Comparison of ENCODE assay signal across 19 cellular contexts in genomic region chr13:52833261-52833660, GRCh38. TPM values are rescaled to one million over a fixed set of nuclear protein-coding genes. Genes with fewer than 3 reads are reported as not detected.
A peak's percentile ranks its signal among the peaks of the same experiment; 100 is the strongest.
DNase-seq lines count a peak whose midpoint lies in the region; ATAC-seq, FAIRE-seq and TF ChIP-seq lines count a peak whose summit lies in the region.
"Had no signal": no experiment of that assay in that cellular context is flagged by ENCODE, and none has a peak within 500 bp of the region (broad histone marks: within the 10 kb centered on the region; RNA-seq: fewer than 3 reads in every experiment).

No MANE protein-coding gene starts in this region.

- peak overlapping the region in 1 of 5 experiments; percentile 43 for H3K4me3 Mint-ChIP-seq in brain
- H3K4me3 Mint-ChIP-seq: CD14-positive monocyte; CD8-positive, alpha-beta T cell; HFFc6 had no signal

- no TSS peak for BruUV-seq in mammary epithelial cell (replicated peaks; lab: Mats Ljungman, UMichigan)

- H3K36me3 Mint-ChIP-seq in brain = no peaks in the 10 kb centered on the region
- H3K36me3 Mint-ChIP-seq: CD14-positive monocyte; CD8-positive, alpha-beta T cell had no signal

- H3K27me3 ChIP-seq in neuron (ENCODE audit: insufficient read depth, low read length) = no peaks in the 10 kb centered on the region
- no peaks in the 10 kb centered on the region for H3K27me3 ChIP-seq in small intestine (ENCODE audit: control insufficient read depth in 2 of 2, insufficient read depth in 2 of 2, low read length in 2 of 2)
- no peaks in the 10 kb centered on the region for H3K27me3 ChIP-seq in mammary epithelial cell (ENCODE audit: insufficient read depth, low read length)

- intact Hi-C loops in mammary epithelial cell (cut with micrococcal nuclease) = no loop called here

- peaks cover 25% of the 10 kb centered on the region for H3K27me3 Mint-ChIP-seq in brain

- H2AFZ ChIP-seq in neuron (ENCODE audit: low read depth, low read length) (peak overlapping the region; percentile 65), mammary epithelial cell (ENCODE audit: low read depth, low read length) (no peak overlapping the region)

- in situ Hi-C loops in mammary epithelial cell (cut with MboI; ENCODE audit: low sequenced_read_pairs in 2 of 2) = no loop called here

- H3K79me2 ChIP-seq in mammary epithelial cell (ENCODE audit: insufficient read depth, low read length) = no peaks in the 10 kb centered on the region

- H3K4me1 ChIP-seq in neuron (ENCODE audit: insufficient read depth, low read length) = peaks cover 35% of the 10 kb centered on the region
- H3K4me1 ChIP-seq in small intestine (ENCODE audit: control insufficient read depth in 2 of 2, insufficient read depth in 1 of 2, low read depth in 1 of 2, low read length in 1 of 2) = no peaks in the 10 kb centered on the region
- H3K4me1 ChIP-seq in mammary epithelial cell (ENCODE audit: insufficient read depth, low read length) = no peaks in the 10 kb centered on the region

- no peak overlapping the region for H3K9ac ChIP-seq in mammary epithelial cell (ENCODE audit: insufficient read depth, low read length)

- H3K4me3 ChIP-seq in neuron (ENCODE audit: low read length) = no peak overlapping the region
- no peak overlapping the region for H3K4me3 ChIP-seq in small intestine (ENCODE audit: low read depth in 1 of 2, low read length in 2 of 2)
- no peak overlapping the region for H3K4me3 ChIP-seq in mammary epithelial cell (replicated peaks in 1 of 3; ENCODE audit: insufficient read depth in 1 of 3, low read depth in 2 of 3, low read length in 3 of 3)

- CTCF ChIA-PET in mammary epithelial cell (lab: Charles Lee; ENCODE audit: low non-redundant PET) = no interaction called here

- dilution Hi-C loops in mammary epithelial cell (cut with HindIII; ENCODE audit: low sequenced_read_pairs) = no loop called here

- no peak overlapping the region for H3K27ac ChIP-seq in small intestine (ENCODE audit: low read depth in 1 of 2, low read length in 1 of 2)
- H3K27ac ChIP-seq in mammary epithelial cell (ENCODE audit: insufficient read depth, low read depth, low read length) = no peak overlapping the region
- H3K27ac ChIP-seq: 22Rv1, HL-60 had no signal

- WGBS in small intestine, 3 donors = 68 to 73% (median 70%) methylated on average over 5 of the region's 5 CpGs
- WGBS in mammary epithelial cell (ENCODE audit: low coverage, missing lambda C conversion rate) = 61% methylated on average over 5 of the region's 5 CpGs

- H3K36me3 ChIP-seq in neuron (ENCODE audit: insufficient read depth, low read length) = no peaks in the 10 kb centered on the region
- H3K36me3 ChIP-seq in small intestine (ENCODE audit: control insufficient read depth in 2 of 2, insufficient read depth in 2 of 2, low read length in 2 of 2) = no peaks in the 10 kb centered on the region
- H3K36me3 ChIP-seq in mammary epithelial cell (ENCODE audit: insufficient read depth, low read length) = no peaks in the 10 kb centered on the region

- peaks cover 40% of the 10 kb centered on the region for H3K4me1 Mint-ChIP-seq in brain
- H3K4me1 Mint-ChIP-seq: CD14-positive monocyte had no signal

- no peak for FAIRE-seq in small intestine (lab: Jason Lieb, UNC)
- FAIRE-seq: GM12892, GM19239 had no signal

- no peaks in the 10 kb centered on the region for H4K20me1 ChIP-seq in mammary epithelial cell (ENCODE audit: insufficient read depth, low read length)

- peak overlapping the region in 4 of 5 experiments; percentile 12 to 69 (median 28) for H3K27ac Mint-ChIP-seq in brain
- H3K27ac Mint-ChIP-seq: CD14-positive monocyte; CD8-positive, alpha-beta T cell; HFFc6 had no signal

- peaks cover 0 to 4% (median 0%) of the 10 kb centered on the region in 5 experiments for H3K9me3 Mint-ChIP-seq in brain
- H3K9me3 Mint-ChIP-seq: CD8-positive, alpha-beta T cell; HFFc6 had no signal

- DNase-seq in NCI-H146 (lab: John Stamatoyannopoulos, UW) = peak; percentile 8
- no peak for DNase-seq in NCI-H146 treated with DMSO at 0.1 percent for 48 hours (lab: John Stamatoyannopoulos, UW; ENCODE audit: unreplicated experiment)
- no peak for DNase-seq in small intestine
- DNase-seq in mammary epithelial cell = no peak
- DNase-seq: CD8-positive, alpha-beta T cell; COR-L47; DND-41; GDM1; HCEC 1CT; HFFc6 had no signal

- no peak overlapping the region for H3K4me2 ChIP-seq in mammary epithelial cell (ENCODE audit: insufficient read depth, low read depth, low read length)

- no peak for ATAC-seq in HG02678 (IDR thresholded peaks at IDR 0.05; ENCODE audit: unreplicated experiment)
- ATAC-seq: CD8-positive, alpha-beta T cell had no signal

- H3K9me3 ChIP-seq in neuron (ENCODE audit: low read length) (no peaks in the 10 kb centered on the region), small intestine (ENCODE audit: control insufficient read depth, low read depth) (no peaks in the 10 kb centered on the region), mammary epithelial cell (replicated peaks; ENCODE audit: insufficient read depth, low read length) (no peaks in the 10 kb centered on the region)

- TF ChIP-seq CTCF in brain (conservative IDR thresholded peaks at IDR 0.05) (no peak), mammary epithelial cell (conservative IDR thresholded peaks at IDR 0.05 in 1 of 2, IDR thresholded peaks at IDR 0.05 in 1 of 2; ENCODE audit: extremely low read depth in 1 of 2, insufficient read depth in 1 of 2, low read depth in 1 of 2, low read length in 2 of 2) (no peak)

RNA-seq across cellular contexts. Expression of gene PCDH8, which starts 15.2 kb away (rescaled TPM):
- 9.4 TPM for polyA plus RNA-seq in brain (ENCODE audit: insufficient read depth, low read depth, low replicate concordance)
- polyA plus RNA-seq in small intestine = 1 to 10 TPM in 1 of 3 donors, not detected in 2; 3.1 TPM
- total RNA-seq in mammary epithelial cell = under 1 TPM in 1 of 2 donors, not detected in 1; under 0.01 TPM
- polyA plus RNA-seq in mammary epithelial cell = not detected
- not detected for polyA minus RNA-seq in mammary epithelial cell
- total RNA-seq: CD8-positive, alpha-beta T cell; H4; HFFc6 had no signal
- polyA plus RNA-seq: CD14-positive monocyte had no signal
